1 cellular context compared by ENCODE assay signal in genomic region chr3:10428393-10429091, GRCh38.
TF ChIP-seq lines count a peak whose summit lies in the region.

No MANE protein-coding gene starts in this region.

TF ChIP-seq in GM23338, 12 proteins besides CTCF, POLR2A, EP300 and RAD21 (continued from another document):
- TF ChIP-seq ZNF462 (CRISPR knock-in tag; IDR thresholded peaks at IDR 0.05): no peak
- TF ChIP-seq NANOG (IDR thresholded peaks at IDR 0.05; ENCODE audit: borderline replicate concordance): no peak
- TF ChIP-seq STAT1 (IDR thresholded peaks at IDR 0.05; ENCODE audit: unreplicated experiment): no peak
